8 cellular contexts compared by ENCODE assay signal in genomic region chr6:7540595-7540994, GRCh38. TPM values are rescaled to one million over a fixed set of nuclear protein-coding genes. Genes with fewer than 3 reads are reported as not detected.
DNase-seq lines count a peak whose midpoint lies in the region; ATAC-seq, FAIRE-seq and TF ChIP-seq lines count a peak whose summit lies in the region.

No MANE protein-coding gene starts in this region.

- H2BK12ac ChIP-seq in mesenchymal stem cell (ENCODE audit: low read length in 2 of 2) = no peak overlapping the region

- no peak for TF ChIP-seq EP300 in A549 (IDR thresholded peaks at IDR 0.05)

- peak overlapping the region; percentile 88 for H3K9ac ChIP-seq in HUES64 (ENCODE audit: low read depth, low read length)
- H3K9ac ChIP-seq in mesenchymal stem cell (ENCODE audit: low read length) = peak overlapping the region; percentile 36

- TF ChIP-seq RAD21 in A549 (conservative IDR thresholded peaks at IDR 0.05 in 1 of 2, IDR thresholded peaks at IDR 0.05 in 1 of 2) = no peak

- H3K36me3 ChIP-seq in HUES64 (ENCODE audit: insufficient read depth, low read length) (no peaks in the 10 kb centered on the region), mesenchymal stem cell (ENCODE audit: control insufficient read depth in 1 of 2, insufficient read depth in 2 of 2, low read depth in 1 of 2, low read length in 2 of 2) (no peaks in the 10 kb centered on the region)

- TF ChIP-seq POLR2A in A549 (IDR thresholded peaks at IDR 0.05; ENCODE audit: low read length) = no peak

- POLR2A ChIA-PET in A549 (lab: Yijun Ruan, JAX) = interaction anchor here (0.6 to 2.2 kb wide), 5 partner anchors 35 to 151 kb away, joined by 4 to 11 read pairs (median 7); partner anchors contain the start of genes CAGE1, RIOK1 and SNRNP48

- no peak overlapping the region for H2AK5ac ChIP-seq in mesenchymal stem cell (ENCODE audit: low read length, severe bottlenecking)

- no peak overlapping the region for H4K8ac ChIP-seq in mesenchymal stem cell (ENCODE audit: low read length)

- no peak for FAIRE-seq in A549 (lab: Jason Lieb, UNC)

- ATAC-seq in A549 = no peak; a peak in 1 of 6 replicates
- ATAC-seq in GM18498 (IDR thresholded peaks at IDR 0.05; ENCODE audit: unreplicated experiment) = no peak
- no peak for ATAC-seq in HG02759 (IDR thresholded peaks at IDR 0.05; ENCODE audit: unreplicated experiment)

- H3K9me3 ChIP-seq in A549 = no peaks in the 10 kb centered on the region
- no peaks in the 10 kb centered on the region for H3K9me3 ChIP-seq in HUES64 (ENCODE audit: insufficient read depth, low read depth, low read length)
- no peaks in the 10 kb centered on the region for H3K9me3 ChIP-seq in mesenchymal stem cell (ENCODE audit: control insufficient read depth, low read length)

- no peak overlapping the region for H2BK120ac ChIP-seq in mesenchymal stem cell (ENCODE audit: low read depth, low read length)

- 43% methylated on average over 17 of the region's 17 CpGs for WGBS in A549 (ENCODE audit: missing lambda C conversion rate)
- WGBS in HUES64 = 8% methylated on average over 17 of the region's 17 CpGs
- WGBS in mesenchymal stem cell = 14% methylated on average over 14 of the region's 17 CpGs

- H4K91ac ChIP-seq in mesenchymal stem cell (ENCODE audit: low read length) = no peak overlapping the region

- H2BK5ac ChIP-seq in mesenchymal stem cell (ENCODE audit: low read depth, low read length, poor library complexity, severe bottlenecking) = no peak overlapping the region

- no peak for TF ChIP-seq CTCF in A549 (IDR thresholded peaks at IDR 0.05)

- H3K79me1 ChIP-seq in mesenchymal stem cell (replicated peaks; ENCODE audit: low read length, poor library complexity, severe bottlenecking) = peaks cover 3% of the 10 kb centered on the region

- no peak overlapping the region for H3K23ac ChIP-seq in mesenchymal stem cell (ENCODE audit: low read length in 2 of 2)

- H3K27me3 ChIP-seq in HUES64 (ENCODE audit: insufficient read depth, low read length) = peaks cover 63% of the 10 kb centered on the region
- H3K27me3 ChIP-seq in mesenchymal stem cell (ENCODE audit: control insufficient read depth in 1 of 2, insufficient read depth in 1 of 2, low read length in 2 of 2) = peaks cover 0 to 41% of the 10 kb centered on the region in 2 experiments

- H3K27ac ChIP-seq in A549 (peak overlapping the region; percentile 86 to 95; a peak in 4 of 6 replicates), HUES64 (ENCODE audit: low read depth, low read length) (no peak overlapping the region), mesenchymal stem cell (ENCODE audit: low read length, poor library complexity, severe bottlenecking) (no peak overlapping the region)

- H2BK15ac ChIP-seq in mesenchymal stem cell (ENCODE audit: low read depth, poor library complexity, severe bottlenecking) = no peak overlapping the region

- H3K14ac ChIP-seq in mesenchymal stem cell (ENCODE audit: low read length in 2 of 2) = no peak overlapping the region

- peak; percentile 25 to 67 for DNase-seq in A549 (ENCODE audit: low read depth in 1 of 2, low spot score in 1 of 2)
- DNase-seq in ecto neural progenitor cell (ENCODE audit: low spot score) = peak; percentile 58
- DNase-seq in mesenchymal stem cell = peak; percentile 18
- no peak for DNase-seq in 8988T
- no peak for DNase-seq in SKM-1 treated with dmso at 0.1 percent for 144 hours (lab: John Stamatoyannopoulos, UW; ENCODE audit: unreplicated experiment)

- H3K4me3 ChIP-seq in A549 (peak overlapping the region; percentile 66), HUES64 (ENCODE audit: low read length) (peak overlapping the region; percentile 85), mesenchymal stem cell (ENCODE audit: insufficient read depth in 1 of 2, low read depth in 1 of 2, low read length in 2 of 2) (peak overlapping the region in 1 of 2 experiments; percentile 79)

- peaks cover 14% of the 10 kb centered on the region for H3K4me1 ChIP-seq in A549
- peaks cover 27% of the 10 kb centered on the region for H3K4me1 ChIP-seq in HUES64 (ENCODE audit: insufficient read depth, low read length)
- peaks cover 8% of the 10 kb centered on the region for H3K4me1 ChIP-seq in mesenchymal stem cell (ENCODE audit: control insufficient read depth, insufficient read depth, low read depth, low read length)

- H3K4ac ChIP-seq in mesenchymal stem cell (ENCODE audit: low read depth in 1 of 2, low read length in 2 of 2) = no peak overlapping the region

- peak overlapping the region; percentile 6 for H2AFZ ChIP-seq in mesenchymal stem cell (ENCODE audit: low read depth, low read length)

- CTCF ChIA-PET in A549 (lab: Yijun Ruan, JAX) = interaction anchor here (1.7 kb wide), 1 partner anchor 101 kb away, joined by 3 read pairs; no protein-coding TSS in a partner anchor

- no peak overlapping the region for H3K18ac ChIP-seq in mesenchymal stem cell (ENCODE audit: low read depth in 1 of 2, low read length in 2 of 2)

- peak overlapping the region; percentile 88 for H3K4me2 ChIP-seq in A549
- peak overlapping the region; percentile 85 for H3K4me2 ChIP-seq in mesenchymal stem cell (ENCODE audit: low read length, poor library complexity, severe bottlenecking)

TF ChIP-seq in A549, 52 proteins besides CTCF, POLR2A, EP300 and RAD21:
- TF ChIP-seq KDM1A (IDR thresholded peaks at IDR 0.05; ENCODE audit: low read depth) (no peak), EHF (CRISPR knock-in tag; IDR thresholded peaks at IDR 0.05) (no peak), CBX8 (IDR thresholded peaks at IDR 0.05) (no peak), BHLHE40 (IDR thresholded peaks at IDR 0.05; ENCODE audit: low read depth, low read length) (no peak), HDAC2 (IDR thresholded peaks at IDR 0.05) (no peak), TFCP2L1 (CRISPR knock-in tag; IDR thresholded peaks at IDR 0.05) (no peak), RCOR1 (IDR thresholded peaks at IDR 0.05; ENCODE audit: low read depth, low read length) (no peak), GATA3 (IDR thresholded peaks at IDR 0.05; ENCODE audit: borderline replicate concordance) (no peak), SMC3 (IDR thresholded peaks at IDR 0.05) (no peak), BCL3 (IDR thresholded peaks at IDR 0.05) (no peak), RARB (CRISPR knock-in tag; IDR thresholded peaks at IDR 0.05) (no peak), E2F6 (IDR thresholded peaks at IDR 0.05; ENCODE audit: borderline replicate concordance, low read depth) (no peak), ZFP36 (IDR thresholded peaks at IDR 0.05; ENCODE audit: borderline replicate concordance, partially characterized antibody) (no peak), MAFK (IDR thresholded peaks at IDR 0.05; ENCODE audit: partially characterized antibody) (no peak), ELK1 (IDR thresholded peaks at IDR 0.05; ENCODE audit: low read depth, low read length) (no peak)

RNA-seq across cellular contexts. Expression of gene DSP, which starts 0.9 kb away (rescaled TPM):
- polyA plus RNA-seq in A549 (2011; rRNA removed) (34.1 and 45.4 TPM in 2 replicates), A549 (2017; fragmentation: RNase III; extraction: RNeasy Plus Mini Kit Qiagen cat#74134 plus additional on column Dnase treatment) (12.9 to 15.2 TPM (median 14.1 TPM) in 3 replicates)
- polyA plus RNA-seq in A549 (2012; cell fraction: cytosol; rRNA removed) = 5.0 and 5.3 TPM in 2 replicates
- 10.2 and 13.4 TPM in 2 replicates for polyA plus RNA-seq in A549 (2012; cell fraction: nucleus; rRNA removed)
- polyA minus RNA-seq in A549 (2011; rRNA and poly(A)+ RNA removed) = 60.2 and 72.2 TPM in 2 replicates
- 26.1 TPM for polyA plus RNA-seq in HUES64 (2013, experiment 1 of 2)
- polyA plus RNA-seq in HUES64 (2013, experiment 2 of 2) = 29.6 TPM
- polyA plus RNA-seq in mesenchymal stem cell (2013, experiment 1 of 2) = 8.5 TPM
- 7.8 TPM for polyA plus RNA-seq in mesenchymal stem cell (2013, experiment 2 of 2)

RNA-seq across cellular contexts. Expression of gene SNRNP48, which starts 49.4 kb away (rescaled TPM):
- polyA plus RNA-seq in A549 (2011; rRNA removed) (10.6 and 13.7 TPM in 2 replicates), A549 (2017; fragmentation: RNase III; extraction: RNeasy Plus Mini Kit Qiagen cat#74134 plus additional on column Dnase treatment) (12.8 to 13.9 TPM (median 13.0 TPM) in 3 replicates)
- 3.5 and 4.2 TPM in 2 replicates for polyA plus RNA-seq in A549 (2012; cell fraction: cytosol; rRNA removed)
- 2.6 and 4.1 TPM in 2 replicates for polyA plus RNA-seq in A549 (2012; cell fraction: nucleus; rRNA removed)
- 3.0 and 3.3 TPM in 2 replicates for polyA minus RNA-seq in A549 (2011; rRNA and poly(A)+ RNA removed)
- polyA plus RNA-seq in HUES64 (2013, experiment 1 of 2) = 11.6 TPM
- 14.2 TPM for polyA plus RNA-seq in HUES64 (2013, experiment 2 of 2)
- 9.5 TPM for polyA plus RNA-seq in mesenchymal stem cell (2013, experiment 1 of 2)
- polyA plus RNA-seq in mesenchymal stem cell (2013, experiment 2 of 2) = 10.3 TPM

Comparison
In these comparisons a context has a peak if more than half of its experiments do, and no peak if none do; other contexts are left out.
1. DNase-seq: peak in A549 (2 of 2), ecto neural progenitor cell (single experiment) and mesenchymal stem cell (single experiment); none in 8988T (single experiment) and SKM-1 treated with dmso at 0.1 percent for 144 hours (single experiment).
2. H3K27ac ChIP-seq: peak in A549 (2 of 2); none in HUES64 (single experiment) and mesenchymal stem cell (single experiment).